1 cellular context compared by ENCODE assay signal in genomic region chr5:111745075-111745474, GRCh38.
TF ChIP-seq lines count a peak whose summit lies in the region.

No MANE protein-coding gene starts in this region.

TF ChIP-seq in IMR-90, 13 proteins besides CTCF, POLR2A, EP300 and RAD21 (continued from another document):
- no peak for TF ChIP-seq USF2 (IDR thresholded peaks at IDR 0.05; ENCODE audit: low read depth, low read length)
TF ChIP-seq in IMR-90: peak in this region for 0.
